8 cellular contexts compared by ENCODE assay signal in genomic region chr11:2301631-2302272, GRCh38. TPM values are rescaled to one million over a fixed set of nuclear protein-coding genes. Genes with fewer than 3 reads are reported as not detected.
DNase-seq lines count a peak whose midpoint lies in the region; ATAC-seq and TF ChIP-seq lines count a peak whose summit lies in the region.

TSS of gene C11orf21 (minus strand) at chr11:2301918. CDS start at chr11:2301808, 110 bp downstream.
TSS of gene TSPAN32 (plus strand) at chr11:2302013. CDS start at chr11:2302150, 137 bp downstream.

- DNase-seq in NCI-H1417 (lab: John Stamatoyannopoulos, UW), result peak in 2 of 3 experiments; percentile 40 to 67
- no peak for DNase-seq in NCI-H1417 treated with DMSO at 0.1 percent for 48 hours (lab: John Stamatoyannopoulos, UW)
- DNase-seq in central memory CD4-positive, alpha-beta T cell, result peak; percentile 73
- peak; percentile 67 for DNase-seq in natural killer cell
- no peak for DNase-seq in T1000 (lab: John Stamatoyannopoulos, UW)
- DNase-seq in dedifferentiated amniotic fluid mesenchymal stem cell (ENCODE audit: extremely low spot score), result no peak

- no peaks in the 10 kb centered on the region for H3K27me3 Mint-ChIP-seq in natural killer cell (ENCODE audit: low read depth in 2 of 2)

- no peak for TF ChIP-seq CTCF in natural killer cell (IDR thresholded peaks at IDR 0.05)

- ATAC-seq in natural killer cell (peak; percentile 62 to 77 (median 73)), GM19397 (IDR thresholded peaks at IDR 0.05; ENCODE audit: unreplicated experiment) (no peak)

- H3K9me3 Mint-ChIP-seq in natural killer cell, result no peaks in the 10 kb centered on the region

- intact Hi-C loops in T-helper 1 cell treated with Interleukin-12 subunit alpha and Interleukin-12 subunit beta and Interleukin-4 antibody, amounts not matched to agents 30 ng/mL and 1 ng/mL, for 36 hours (cut with micrococcal nuclease), result loop anchor here (2.0 to 5.0 kb wide), 2 partner anchors 34 to 75 kb away; partner anchors contain the start of gene CD81
- intact Hi-C loops in natural killer cell (cut with micrococcal nuclease), result loop anchor here (1.0 to 5.0 kb wide), 3 partner anchors 34 to 105 kb away; partner anchors contain the start of gene TSSC4

- peak within 1 kb of the TSS; percentile 98 for H3K4me3 Mint-ChIP-seq in natural killer cell

- H3K4me1 Mint-ChIP-seq in natural killer cell, result peaks cover 34 to 85% of the 10 kb centered on the region in 2 donors

- H3K27ac Mint-ChIP-seq in natural killer cell, result peak within 1 kb of the TSS; percentile 86 to 96

- H3K36me3 Mint-ChIP-seq in natural killer cell, result no peaks in the 10 kb centered on the region

RNA-seq across cellular contexts. Expression of gene C11orf21, which starts in this region (rescaled TPM):
- total RNA-seq in T-helper 1 cell treated with Interleukin-12 subunit alpha and Interleukin-12 subunit beta and Interleukin-4 antibody, amounts not matched to agents 30 ng/mL and 1 ng/mL, for 36 hours, result 20.4 and 21.2 TPM in 2 replicates
- total RNA-seq in natural killer cell, result 100 to 1,000 TPM; 227 to 325 (median 237) TPM

RNA-seq across cellular contexts. Expression of gene TSPAN32, which starts in this region (rescaled TPM):
- 21.6 and 23.1 TPM in 2 replicates for total RNA-seq in T-helper 1 cell treated with Interleukin-12 subunit alpha and Interleukin-12 subunit beta and Interleukin-4 antibody, amounts not matched to agents 30 ng/mL and 1 ng/mL, for 36 hours
- 100 to 1,000 TPM; 268 to 327 (median 299) TPM for total RNA-seq in natural killer cell

Comparison
In these comparisons a context has a peak if more than half of its experiments do, and no peak if none do; other contexts are left out.
1. RNA of gene C11orf21 (total RNA-seq): 227 to 325 TPM in natural killer cell; 20.4 to 21.2 TPM in T-helper 1 cell treated with Interleukin-12 subunit alpha and Interleukin-12 subunit beta and Interleukin-4 antibody, amounts not matched to agents 30 ng/mL and 1 ng/mL, for 36 hours; every median in the first group is over 10 times any median in the second.
2. RNA of gene TSPAN32 (total RNA-seq): 268 to 327 TPM in natural killer cell; 21.6 to 23.1 TPM in T-helper 1 cell treated with Interleukin-12 subunit alpha and Interleukin-12 subunit beta and Interleukin-4 antibody, amounts not matched to agents 30 ng/mL and 1 ng/mL, for 36 hours; every median in the first group is over 10 times any median in the second.
3. DNase-seq: peak in NCI-H1417 (2 of 3), central memory CD4-positive, alpha-beta T cell (single experiment) and natural killer cell (single experiment); none in NCI-H1417 treated with DMSO at 0.1 percent for 48 hours (single experiment), T1000 (single experiment) and dedifferentiated amniotic fluid mesenchymal stem cell (single experiment).